In genomic region chrX:39381446-39381845, GRCh38 we compare ENCODE assay signal across 22 cellular contexts.
"Had no signal": no experiment of that assay in that cellular context is flagged by ENCODE, and none has a peak within 500 bp of the region (broad histone marks: within the 10 kb centered on the region; RNA-seq: fewer than 3 reads in every experiment).

No MANE protein-coding gene starts in this region.

- H3K27ac ChIP-seq: colonic mucosa, gastroesophageal sphincter, left ventricle myocardium inferior, psoas muscle, right lobe of liver, tibial artery, upper lobe of right lung, vagina had no signal

- H3K4me3 ChIP-seq: colonic mucosa, gastroesophageal sphincter, left ventricle myocardium inferior, lung, psoas muscle, right lobe of liver, spleen, tibial artery, upper lobe of right lung, vagina had no signal

- H3K27ac Mint-ChIP-seq: immature natural killer cell; stimulated activated memory B cell treated with anti-CD40 and anti-IgM and Interleukin-4, amounts not matched to agents 10 μg/mL and 1 μg/mL and 100 μg/mL, for 72 hours; stimulated activated naive CD8-positive, alpha-beta T cell treated with anti-CD3 and anti-CD28 coated beads, Interleukin-15, Interleukin-2, amounts not matched to agents 100 ng/mL and 50 ng/mL, for 24 hours had no signal

- H3K36me3 Mint-ChIP-seq: immature natural killer cell; naive thymus-derived CD8-positive, alpha-beta T cell; stimulated activated memory B cell treated with anti-CD40 and anti-IgM and Interleukin-4, amounts not matched to agents 10 μg/mL and 1 μg/mL and 100 μg/mL, for 72 hours had no signal

- ATAC-seq: esophagus mucosa; gastroesophageal sphincter; naive thymus-derived CD8-positive, alpha-beta T cell; psoas muscle; stimulated activated memory B cell treated with anti-CD40 and anti-IgM and Interleukin-4, amounts not matched to agents 10 μg/mL and 1 μg/mL and 100 μg/mL, for 72 hours; upper lobe of right lung had no signal

- H3K9me3 Mint-ChIP-seq: immature natural killer cell; stimulated activated naive CD8-positive, alpha-beta T cell treated with anti-CD3 and anti-CD28 coated beads, Interleukin-15, Interleukin-2, amounts not matched to agents 100 ng/mL and 50 ng/mL, for 24 hours had no signal

- DNase-seq: colonic mucosa; effector CD8-positive, alpha-beta T cell; glutamatergic neuron; immature natural killer cell; left ventricle myocardium inferior; mesenchymal stem cell; naive thymus-derived CD8-positive, alpha-beta T cell; psoas muscle; retina; right lobe of liver; spleen; stimulated activated CD4-positive, alpha-beta T cell treated with anti-CD3 and anti-CD28 coated beads, Interleukin-15, amount 100 ng/mL, for 24 hours; stimulated activated CD4-positive, alpha-beta T cell treated with anti-CD3 and anti-CD28 coated beads, Interleukin-1b, Interleukin-23, amount 100 ng/mL, for 48 hours; stimulated activated CD4-positive, alpha-beta T cell treated with anti-CD3 and anti-CD28 coated beads, Interleukin-4, amount 100 ng/mL, for 24 hours; tibial artery; upper lobe of right lung had no signal

- H3K4me1 ChIP-seq: colonic mucosa, gastroesophageal sphincter, left ventricle myocardium inferior, psoas muscle, right lobe of liver, spleen, upper lobe of right lung, vagina had no signal

- H3K27me3 Mint-ChIP-seq: naive thymus-derived CD8-positive, alpha-beta T cell had no signal

- H3K9me3 ChIP-seq: colonic mucosa, gastroesophageal sphincter, left ventricle myocardium inferior, psoas muscle, right lobe of liver, upper lobe of right lung, vagina had no signal

- H3K4me1 Mint-ChIP-seq: immature natural killer cell; stimulated activated memory B cell treated with anti-CD40 and anti-IgM and Interleukin-4, amounts not matched to agents 10 μg/mL and 1 μg/mL and 100 μg/mL, for 72 hours had no signal

- H3K27me3 ChIP-seq: colonic mucosa, gastroesophageal sphincter, right lobe of liver, tibial artery, upper lobe of right lung, vagina had no signal

- H3K4me3 Mint-ChIP-seq: immature natural killer cell; naive thymus-derived CD8-positive, alpha-beta T cell; stimulated activated memory B cell treated with anti-CD40 and anti-IgM and Interleukin-4, amounts not matched to agents 10 μg/mL and 1 μg/mL and 100 μg/mL, for 72 hours; stimulated activated naive CD8-positive, alpha-beta T cell treated with anti-CD3 and anti-CD28 coated beads, Interleukin-15, Interleukin-2, amounts not matched to agents 100 ng/mL and 50 ng/mL, for 24 hours had no signal

- H3K36me3 ChIP-seq: colonic mucosa, gastroesophageal sphincter, left ventricle myocardium inferior, right lobe of liver, spleen, tibial artery, upper lobe of right lung, vagina had no signal
